ENCODE assay signal across 8 cellular contexts in the genomic region with DNA sequence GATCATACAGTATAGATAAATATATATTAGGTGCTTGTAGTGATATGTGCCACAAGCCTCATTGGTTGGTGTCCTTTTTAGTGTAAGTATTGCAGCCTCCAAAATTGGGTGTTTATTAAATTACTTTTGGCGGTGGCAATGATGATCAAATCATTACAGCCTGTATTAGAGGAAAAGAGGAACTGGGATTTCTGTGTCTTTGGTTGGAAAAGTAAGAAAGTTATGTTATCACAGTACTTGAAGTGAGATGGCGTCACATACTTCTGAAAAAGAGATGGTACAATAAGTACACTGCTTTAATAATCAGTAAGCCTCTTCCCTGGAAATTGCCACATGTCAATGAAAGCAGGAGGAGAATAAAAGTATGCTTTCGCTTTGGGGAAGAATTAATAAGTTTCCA. TPM values are rescaled to one million over a fixed set of nuclear protein-coding genes. Genes with fewer than 3 reads are reported as not detected.
A peak's percentile ranks its signal among the peaks of the same experiment; 100 is the strongest.
DNase-seq lines count a peak whose midpoint lies in the region; ATAC-seq, FAIRE-seq and TF ChIP-seq lines count a peak whose summit lies in the region.

No MANE protein-coding gene starts in this region.

- WGBS in body of pancreas, 2 donors: 16 to 22% methylated on average over 3 of the region's 3 CpGs

- no peaks in the 10 kb centered on the region for H3K9me3 ChIP-seq in body of pancreas

- H3K27me3 Mint-ChIP-seq in nephron (ENCODE audit: low read depth): peaks cover 73% of the 10 kb centered on the region

- TF ChIP-seq CTCF in D721Med (IDR thresholded peaks at IDR 0.05; ENCODE audit: insufficient read depth, missing control alignments): no peak
- TF ChIP-seq CTCF in body of pancreas (IDR thresholded peaks at IDR 0.05): no peak
- TF ChIP-seq CTCF in nephron (IDR thresholded peaks at IDR 0.05; ENCODE audit: unreplicated experiment in 3 of 3): no peak
- TF ChIP-seq CTCF in GM10248 (IDR thresholded peaks at IDR 0.05; ENCODE audit: control extremely low read depth, extremely low read depth, low read depth, missing control alignments): no peak
- no peak for TF ChIP-seq CTCF in omental fat pad (IDR thresholded peaks at IDR 0.05)

- peaks cover 5% of the 10 kb centered on the region for H3K36me3 Mint-ChIP-seq in nephron (ENCODE audit: low read depth)

- intact Hi-C loops in body of pancreas (cut with DNase I): no loop called here

- peaks cover 7% of the 10 kb centered on the region for H3K4me1 Mint-ChIP-seq in nephron

- H3K9me3 Mint-ChIP-seq in nephron: peaks cover 8% of the 10 kb centered on the region

- H3K27ac Mint-ChIP-seq in nephron: peak overlapping the region; percentile 97 to 100 (median 100)

- peak; percentile 32 for FAIRE-seq in D721Med (lab: Jason Lieb, UNC)

- peak overlapping the region in 1 of 2 donors; percentile 79 for H3K4me3 ChIP-seq in body of pancreas

- POLR2A ChIA-PET in GM10248 (lab: Yijun Ruan, JAX): interaction anchor here (0.5 to 0.9 kb wide), 2 partner anchors 36 to 196 kb away, joined by 3 read pairs; no protein-coding TSS in a partner anchor

- H3K27me3 ChIP-seq in body of pancreas: no peaks in the 10 kb centered on the region

- TF ChIP-seq POLR2A in body of pancreas (IDR thresholded peaks at IDR 0.05): no peak

- ATAC-seq in HG03354 (IDR thresholded peaks at IDR 0.05; ENCODE audit: poor library complexity, severe bottlenecking, unreplicated experiment) (peak; percentile 42), body of pancreas (no peak), omental fat pad (ENCODE audit: low FRiP score) (no peak)

- DNase-seq in D721Med (ENCODE audit: insufficient read length, low spot score) (no peak), body of pancreas (no peak), GM10248 (ENCODE audit: extremely low spot score) (no peak), DMS79 (lab: John Stamatoyannopoulos, UW) (no peak), omental fat pad (ENCODE audit: low spot score) (no peak)
- DNase-seq in stimulated activated naive CD4-positive, alpha-beta T cell (lab: John Stamatoyannopoulos, UW): no peak

- peak overlapping the region; percentile 96 to 99 (median 96) for H3K4me3 Mint-ChIP-seq in nephron

- H3K27ac ChIP-seq in body of pancreas: peak overlapping the region; percentile 92 to 98 (median 95)

- CTCF ChIA-PET in GM10248 (lab: Yijun Ruan, JAX): interaction anchor here (0.9 to 2.1 kb wide), 4 partner anchors 11 to 306 kb away, joined by 3 to 6 read pairs (median 4); a partner anchor contains a TSS

- peaks cover 0 to 2% of the 10 kb centered on the region in 2 donors for H3K36me3 ChIP-seq in body of pancreas (replicated peaks in 1 of 2; ENCODE audit: insufficient read depth in 1 of 2, low read depth in 2 of 2)

- peaks cover 14% of the 10 kb centered on the region for H3K4me1 ChIP-seq in body of pancreas

RNA-seq across cellular contexts. Expression of a gene that starts 0.5 kb away (rescaled TPM):
- total RNA-seq in body of pancreas (1 to 10 TPM; 4.0 to 8.0 TPM), omental fat pad (1 to 10 TPM; 1.3 to 2.5 (median 2.4) TPM)

RNA-seq across cellular contexts. Expression of a gene that starts 11.4 kb away (rescaled TPM):
- total RNA-seq in body of pancreas: 10 to 100 TPM; 19.7 to 48.5 TPM
- 10 to 100 TPM in 3 of 4 donors, 1 to 10 TPM in 1; 6.8 to 56.6 (median 33.6) TPM for total RNA-seq in omental fat pad

RNA-seq across cellular contexts. Expression of a gene that starts 27.9 kb away (rescaled TPM):
- 1 to 10 TPM in 1 of 2 donors, under 1 TPM in 1; 0.99 to 4.9 TPM for total RNA-seq in body of pancreas
- total RNA-seq in omental fat pad: 10 to 100 TPM in 3 of 4 donors, 1 to 10 TPM in 1; 9.9 to 35.9 (median 13.7) TPM

RNA-seq across cellular contexts. Expression of a gene that starts 51.8 kb away (rescaled TPM):
- 1 to 10 TPM in 1 of 2 donors, under 1 TPM in 1; 0.99 to 3.1 TPM for total RNA-seq in body of pancreas
- 1 to 10 TPM; 2.8 to 4.1 (median 3.0) TPM for total RNA-seq in omental fat pad
